ENCODE assay signal across 8 cellular contexts in genomic region chr22:36568846-36569245, GRCh38.
"Had no signal": no experiment of that assay in that cellular context is flagged by ENCODE, and none has a peak within 500 bp of the region (broad histone marks: within the 10 kb centered on the region; RNA-seq: fewer than 3 reads in every experiment).

No MANE protein-coding gene starts in this region.

- ATAC-seq: GM12878 had no signal

- DNase-seq: GDM1, GF-D8 had no signal

- FAIRE-seq: G401.6, GM12878, GM12891, GM12892, GM18507, GM19239 had no signal

- H3K4me3 ChIP-seq: GM12878 had no signal
